In genomic region chr12:22722081-22722480, GRCh38 we compare ENCODE assay signal across 18 cellular contexts.
DNase-seq lines count a peak whose midpoint lies in the region; TF ChIP-seq lines count a peak whose summit lies in the region.
"Had no signal": no experiment of that assay in that cellular context is flagged by ENCODE, and none has a peak within 500 bp of the region (broad histone marks: within the 10 kb centered on the region; RNA-seq: fewer than 3 reads in every experiment).

No MANE protein-coding gene starts in this region.

- H3K27me3 Mint-ChIP-seq in activated CD4-positive, alpha-beta T cell treated with anti-CD3 and anti-CD28 coated beads, Interleukin-2, amount 10 ng/mL, durations not matched to agents 24 days and 14 days, result peaks cover 5% of the 10 kb centered on the region
- H3K27me3 Mint-ChIP-seq in progenitor cell of endocrine pancreas, result no peaks in the 10 kb centered on the region

- H3K4me1 ChIP-seq in parathyroid adenoma (peaks cover 2% of the 10 kb centered on the region), transverse colon (no peaks in the 10 kb centered on the region)
- H3K4me1 ChIP-seq: A549 had no signal

- H3K36me3 Mint-ChIP-seq in activated CD4-positive, alpha-beta T cell treated with anti-CD3 and anti-CD28 coated beads, Interleukin-2, amount 10 ng/mL, durations not matched to agents 24 days and 14 days (ENCODE audit: low read depth), result no peaks in the 10 kb centered on the region
- H3K36me3 Mint-ChIP-seq in progenitor cell of endocrine pancreas (ENCODE audit: insufficient read depth), result no peaks in the 10 kb centered on the region

- TF ChIP-seq CTCF in parathyroid adenoma (IDR thresholded peaks at IDR 0.05) (no peak), progenitor cell of endocrine pancreas (IDR thresholded peaks at IDR 0.05; ENCODE audit: unreplicated experiment) (no peak), transverse colon (IDR thresholded peaks at IDR 0.05) (no peak)

- H3K4me3 ChIP-seq in parathyroid adenoma (ENCODE audit: low read depth, low read length) (no peak overlapping the region), transverse colon (no peak overlapping the region)
- H3K4me3 ChIP-seq: A549, GM12878, GM23248 had no signal

- no peaks in the 10 kb centered on the region for H3K79me2 ChIP-seq in parathyroid adenoma

- TF ChIP-seq EP300 in transverse colon (IDR thresholded peaks at IDR 0.05; ENCODE audit: low read depth), result no peak

- no peak overlapping the region for H3K4me3 Mint-ChIP-seq in activated CD4-positive, alpha-beta T cell treated with anti-CD3 and anti-CD28 coated beads, Interleukin-2, amount 10 ng/mL, durations not matched to agents 24 days and 14 days
- H3K4me3 Mint-ChIP-seq in progenitor cell of endocrine pancreas (ENCODE audit: low read depth), result no peak overlapping the region
- H3K4me3 Mint-ChIP-seq: CD4-positive, alpha-beta T cell had no signal

- no peaks in the 10 kb centered on the region for H3K9me3 Mint-ChIP-seq in activated CD4-positive, alpha-beta T cell treated with anti-CD3 and anti-CD28 coated beads, Interleukin-2, amount 10 ng/mL, durations not matched to agents 24 days and 14 days
- no peaks in the 10 kb centered on the region for H3K9me3 Mint-ChIP-seq in progenitor cell of endocrine pancreas (ENCODE audit: low read depth)
- H3K9me3 Mint-ChIP-seq: CD4-positive, alpha-beta T cell had no signal

- no peak overlapping the region for H3K27ac ChIP-seq in parathyroid adenoma
- H3K27ac ChIP-seq in transverse colon, result no peak overlapping the region
- H3K27ac ChIP-seq: 22Rv1, A549, C4-2B, GM23248 had no signal

- 79 to 84% methylated on average over 2 of the region's 2 CpGs for WGBS in transverse colon (ENCODE audit: low coverage in 1 of 2), 2 donors

- H3K4me2 ChIP-seq in parathyroid adenoma (ENCODE audit: low read length), result no peak overlapping the region
- H3K4me2 ChIP-seq: A549 had no signal

- H3K36me3 ChIP-seq in parathyroid adenoma (ENCODE audit: control insufficient read depth, insufficient read depth, low read length) (no peaks in the 10 kb centered on the region), transverse colon (no peaks in the 10 kb centered on the region)

- peak; percentile 24 for DNase-seq in activated CD4-positive, alpha-beta T cell treated with anti-CD3 and anti-CD28 coated beads, Interleukin-2, amount 10 ng/mL, durations not matched to agents 24 days and 14 days
- no peak for DNase-seq in activated CD4-positive, alpha-beta T cell treated with anti-CD3 and anti-CD28 coated beads for 48 hours
- DNase-seq in epidermal melanocyte (ENCODE audit: insufficient read length, low spot score), result peak; percentile 64
- no peak for DNase-seq in progenitor cell of endocrine pancreas (ENCODE audit: low spot score, unreplicated experiment)
- DNase-seq in DMS79 (lab: John Stamatoyannopoulos, UW), result no peak
- DNase-seq in T-helper 9 cell, result no peak
- DNase-seq in transverse colon, result no peak
- DNase-seq: AML-193; CD4-positive, alpha-beta T cell; DMS153; DMS79 treated with DMSO at 0.1 percent for 48 hours; GM23248; HCEC 1CT had no signal

- intact Hi-C loops in activated CD4-positive, alpha-beta T cell treated with anti-CD3 and anti-CD28 coated beads, Interleukin-2, amount 10 ng/mL, durations not matched to agents 24 days and 14 days (cut with micrococcal nuclease), result no loop called here
- intact Hi-C loops in transverse colon (cut with DNase I; ENCODE audit: low total_unique reads), result no loop called here

- H3K27ac Mint-ChIP-seq in activated CD4-positive, alpha-beta T cell treated with anti-CD3 and anti-CD28 coated beads, Interleukin-2, amount 10 ng/mL, durations not matched to agents 24 days and 14 days, result no peak overlapping the region
- no peak overlapping the region for H3K27ac Mint-ChIP-seq in progenitor cell of endocrine pancreas
- H3K27ac Mint-ChIP-seq: CD4-positive, alpha-beta T cell had no signal

- no peaks in the 10 kb centered on the region for H3K27me3 ChIP-seq in parathyroid adenoma (ENCODE audit: control insufficient read depth, insufficient read depth, low read length)
- H3K27me3 ChIP-seq in transverse colon, result no peaks in the 10 kb centered on the region

- no peaks in the 10 kb centered on the region for H3K4me1 Mint-ChIP-seq in activated CD4-positive, alpha-beta T cell treated with anti-CD3 and anti-CD28 coated beads, Interleukin-2, amount 10 ng/mL, durations not matched to agents 24 days and 14 days
- H3K4me1 Mint-ChIP-seq in progenitor cell of endocrine pancreas (ENCODE audit: low read depth), result no peaks in the 10 kb centered on the region

- in situ Hi-C loops in transverse colon (cut with MboI; ENCODE audit: low pct_ligation_motif_present in 1 of 4, low pct_unique_long_range_greater_than_20kb in 1 of 4, low sequenced_read_pairs in 3 of 4), result no loop called here

- H3K9me3 ChIP-seq in parathyroid adenoma (ENCODE audit: control insufficient read depth, low read length) (no peaks in the 10 kb centered on the region), transverse colon (no peaks in the 10 kb centered on the region)
- H3K9me3 ChIP-seq: A549 had no signal

- H3K9ac ChIP-seq in parathyroid adenoma, result no peak overlapping the region
- H3K9ac ChIP-seq: GM23248 had no signal

- TF ChIP-seq POLR2A in transverse colon (IDR thresholded peaks at IDR 0.05), result no peak

- H2AFZ ChIP-seq in parathyroid adenoma, result peak overlapping the region; percentile 34
- H2AFZ ChIP-seq: GM23248 had no signal

Comparison
In these comparisons a context has a peak if more than half of its experiments do, and no peak if none do; other contexts are left out.
1. DNase-seq: peak in activated CD4-positive, alpha-beta T cell treated with anti-CD3 and anti-CD28 coated beads, Interleukin-2, amount 10 ng/mL, durations not matched to agents 24 days and 14 days (single experiment) and epidermal melanocyte (single experiment); none in activated CD4-positive, alpha-beta T cell treated with anti-CD3 and anti-CD28 coated beads for 48 hours (single experiment), progenitor cell of endocrine pancreas (single experiment), DMS79 (single experiment), T-helper 9 cell (single experiment) and transverse colon (single experiment).